Comparison of ENCODE assay signal across 15 cellular contexts in genomic region chr12:108853426-108853825, GRCh38. TPM values are rescaled to one million over a fixed set of nuclear protein-coding genes. Genes with fewer than 3 reads are reported as not detected.
DNase-seq lines count a peak whose midpoint lies in the region; ATAC-seq and TF ChIP-seq lines count a peak whose summit lies in the region.
"Had no signal": no experiment of that assay in that cellular context is flagged by ENCODE, and none has a peak within 500 bp of the region (broad histone marks: within the 10 kb centered on the region; RNA-seq: fewer than 3 reads in every experiment).

No MANE protein-coding gene starts in this region.

- H3K4me3 ChIP-seq in H7 (ENCODE audit: insufficient read depth, low read depth, low read length): no peak overlapping the region
- H3K4me3 ChIP-seq in adrenal gland: no peak overlapping the region
- H3K4me3 ChIP-seq: SJCRH30 had no signal

- H3K36me3 ChIP-seq in H7 (replicated peaks; ENCODE audit: control insufficient read depth, insufficient read depth, low read length) (peaks cover 3% of the 10 kb centered on the region), adrenal gland (replicated peaks in 1 of 2) (peaks cover 0 to 21% of the 10 kb centered on the region in 2 donors)
- H3K36me3 ChIP-seq: pancreas had no signal

- TF ChIP-seq CTCF in adrenal gland (IDR thresholded peaks at IDR 0.05): no peak

- intact Hi-C loops in adrenal gland (cut with DNase I): no loop called here

- no peak for ATAC-seq in stimulated activated memory B cell treated with anti-CD40 and anti-IgM and Interleukin-4, amounts not matched to agents 10 μg/mL and 1 μg/mL and 100 μg/mL, for 72 hours
- ATAC-seq: activated CD8-positive, alpha-beta T cell treated with anti-CD3 and anti-CD28 coated beads, Interleukin-2, amount 10 ng/mL, durations not matched to agents 7 days and 5 days had no signal

- H3K27me3 Mint-ChIP-seq in immature natural killer cell (ENCODE audit: low read depth in 3 of 3): peaks cover 17 to 26% (median 21%) of the 10 kb centered on the region in 3 donors
- no peaks in the 10 kb centered on the region for H3K27me3 Mint-ChIP-seq in stimulated activated memory B cell treated with anti-CD40 and anti-IgM and Interleukin-4, amounts not matched to agents 10 μg/mL and 1 μg/mL and 100 μg/mL, for 72 hours

- H3K27ac ChIP-seq in adrenal gland: peak overlapping the region in 3 of 5 donors; percentile 76 to 100 (median 91)
- H3K27ac ChIP-seq: SJCRH30 had no signal

- 89 to 94% (median 91%) methylated on average over 10 of the region's 10 CpGs for WGBS in adrenal gland, 4 donors

- peaks cover 33 to 68% of the 10 kb centered on the region in 2 donors for H3K4me1 ChIP-seq in adrenal gland (replicated peaks in 1 of 2)

- no peaks in the 10 kb centered on the region for H3K9me3 Mint-ChIP-seq in immature natural killer cell
- no peaks in the 10 kb centered on the region for H3K9me3 Mint-ChIP-seq in stimulated activated memory B cell treated with anti-CD40 and anti-IgM and Interleukin-4, amounts not matched to agents 10 μg/mL and 1 μg/mL and 100 μg/mL, for 72 hours

- DNase-seq in H7 (peak; percentile 12), adrenal gland (peak in 1 of 7 donors; percentile 27), immature natural killer cell (no peak), NCI-H226 (no peak), HuH-7.5 (ENCODE audit: low spot score) (no peak), amniotic stem cell (lab: John Stamatoyannopoulos, UW) (no peak), GF-D8 (lab: John Stamatoyannopoulos, UW) (no peak)
- DNase-seq: activated CD8-positive, alpha-beta T cell treated with anti-CD3 and anti-CD28 coated beads, Interleukin-2, amount 10 ng/mL, durations not matched to agents 7 days and 5 days; central memory CD4-positive, alpha-beta T cell; DND-41; NCI-H1436; SJCRH30 had no signal

- H3K27ac Mint-ChIP-seq in immature natural killer cell: peak overlapping the region in 5 of 6 donors; percentile 66 to 100 (median 82)
- peak overlapping the region; percentile 79 for H3K27ac Mint-ChIP-seq in stimulated activated memory B cell treated with anti-CD40 and anti-IgM and Interleukin-4, amounts not matched to agents 10 μg/mL and 1 μg/mL and 100 μg/mL, for 72 hours
- H3K27ac Mint-ChIP-seq: activated CD8-positive, alpha-beta T cell treated with anti-CD3 and anti-CD28 coated beads, Interleukin-2, amount 10 ng/mL, durations not matched to agents 7 days and 5 days had no signal

- no peaks in the 10 kb centered on the region for H3K9me3 ChIP-seq in adrenal gland (replicated peaks in 1 of 3)
- H3K9me3 ChIP-seq: pancreas had no signal

- peak overlapping the region in 1 of 5 donors; percentile 16 for H3K4me3 Mint-ChIP-seq in immature natural killer cell
- H3K4me3 Mint-ChIP-seq in stimulated activated memory B cell treated with anti-CD40 and anti-IgM and Interleukin-4, amounts not matched to agents 10 μg/mL and 1 μg/mL and 100 μg/mL, for 72 hours: peak overlapping the region; percentile 8
- H3K4me3 Mint-ChIP-seq: activated CD8-positive, alpha-beta T cell treated with anti-CD3 and anti-CD28 coated beads, Interleukin-2, amount 10 ng/mL, durations not matched to agents 7 days and 5 days had no signal

- H3K36me3 Mint-ChIP-seq in immature natural killer cell: peaks cover 5 to 13% (median 12%) of the 10 kb centered on the region in 3 donors
- peaks cover 22% of the 10 kb centered on the region for H3K36me3 Mint-ChIP-seq in stimulated activated memory B cell treated with anti-CD40 and anti-IgM and Interleukin-4, amounts not matched to agents 10 μg/mL and 1 μg/mL and 100 μg/mL, for 72 hours

- H3K27me3 ChIP-seq in H7 (ENCODE audit: control insufficient read depth, insufficient read depth, low read length) (no peaks in the 10 kb centered on the region), adrenal gland (no peaks in the 10 kb centered on the region)
- H3K27me3 ChIP-seq: pancreas, SJCRH30 had no signal

- no peak for TF ChIP-seq POLR2A in adrenal gland (IDR thresholded peaks at IDR 0.05)

- peaks cover 46 to 65% of the 10 kb centered on the region in 2 donors for H3K4me1 Mint-ChIP-seq in immature natural killer cell
- peaks cover 57% of the 10 kb centered on the region for H3K4me1 Mint-ChIP-seq in stimulated activated memory B cell treated with anti-CD40 and anti-IgM and Interleukin-4, amounts not matched to agents 10 μg/mL and 1 μg/mL and 100 μg/mL, for 72 hours

RNA-seq across cellular contexts. Expression of gene SSH1, which starts 4.0 kb away (rescaled TPM):
- total RNA-seq in H7 (2014; rRNA removed; shearing (Covaris generic)): 6.1 and 8.7 TPM in 2 replicates
- 10 to 100 TPM; 12.8 to 40.1 (median 24.9) TPM for total RNA-seq in adrenal gland
- 1 to 10 TPM; 5.3 to 9.4 (median 7.8) TPM for polyA plus RNA-seq in adrenal gland
- 10 to 100 TPM in 2 of 3 donors, under 1 TPM in 1; 0.66 to 34.9 (median 11.9) TPM for polyA plus RNA-seq in immature natural killer cell

RNA-seq across cellular contexts. Expression of gene DAO, which starts 26.5 kb away (rescaled TPM):
- not detected in 2 replicates for total RNA-seq in H7 (2014; rRNA removed; shearing (Covaris generic))
- not detected for total RNA-seq in adrenal gland
- polyA plus RNA-seq in adrenal gland (not detected), immature natural killer cell (not detected)
- total RNA-seq: activated CD8-positive, alpha-beta T cell treated with anti-CD3 and anti-CD28 coated beads, Interleukin-2, amount 10 ng/mL, durations not matched to agents 7 days and 5 days; H4; pancreas; SJCRH30 had no signal
- polyA plus RNA-seq: pancreas had no signal
